1 cellular context compared by ENCODE assay signal in genomic region chr5:82396871-82397514, GRCh38.
A peak's percentile ranks its signal among the peaks of the same experiment; 100 is the strongest.
TF ChIP-seq lines count a peak whose summit lies in the region.

No MANE protein-coding gene starts in this region.

TF ChIP-seq in IMR-90, 13 proteins besides CTCF, POLR2A, EP300 and RAD21 (continued from another document):
- TF ChIP-seq SMC3 (IDR thresholded peaks at IDR 0.05; ENCODE audit: low read depth, low read length) (no peak), FOS (IDR thresholded peaks at IDR 0.05; ENCODE audit: low read depth, low read length) (peak; percentile 68), RCOR1 (IDR thresholded peaks at IDR 0.05; ENCODE audit: insufficient replicate concordance, low read length) (no peak), MXI1 (IDR thresholded peaks at IDR 0.05; ENCODE audit: borderline replicate concordance, low read depth, low read length) (peak; percentile 80), NFE2L2 (IDR thresholded peaks at IDR 0.05; ENCODE audit: low read depth, low read length) (no peak), USF2 (IDR thresholded peaks at IDR 0.05; ENCODE audit: low read depth, low read length) (peak; percentile 40; the same call in 1 of the 2 replicates), CHD1 (IDR thresholded peaks at IDR 0.05; ENCODE audit: low read depth, low read length) (no peak), BHLHE40 (IDR thresholded peaks at IDR 0.05; ENCODE audit: low read depth, low read length) (peak; percentile 48; the same call in 1 of the 2 replicates), MAFK (IDR thresholded peaks at IDR 0.05; ENCODE audit: low read depth, low read length) (no peak)
TF ChIP-seq in IMR-90: peak in this region for 6.
